In the genomic region with DNA sequence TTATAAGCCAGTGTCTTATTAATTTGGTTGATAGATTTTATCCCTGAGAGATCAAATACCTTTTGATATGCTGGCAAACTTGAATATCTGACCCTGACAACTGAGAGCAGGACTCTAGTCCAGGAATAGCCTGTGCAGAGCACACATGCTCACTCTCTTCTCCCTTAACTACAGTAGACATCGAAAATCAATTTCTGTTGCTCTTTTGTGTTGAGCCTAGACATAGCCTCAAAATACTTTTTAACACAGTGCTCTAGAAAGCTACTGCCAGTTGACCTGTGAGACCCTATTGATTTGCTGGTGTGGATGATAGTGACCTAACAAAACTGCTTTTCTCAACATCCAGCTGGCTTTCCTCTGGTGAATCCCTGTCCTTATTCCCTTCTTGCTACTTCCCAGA, we compare ENCODE assay signal across 8 cellular contexts.
"Had no signal": no experiment of that assay in that cellular context is flagged by ENCODE, and none has a peak within 500 bp of the region (broad histone marks: within the 10 kb centered on the region; RNA-seq: fewer than 3 reads in every experiment).

No MANE protein-coding gene starts in this region.

- H3K27ac ChIP-seq: KMS-11 had no signal

- FAIRE-seq: H1, H54, HTR-8/SVneo had no signal

- H2AFZ ChIP-seq: GM23338 had no signal

- H3K9ac ChIP-seq: KMS-11 had no signal

- H3K4me3 ChIP-seq: GM23338 had no signal

- DNase-seq: H9, HCEC 1CT, KBM-7 had no signal

- ATAC-seq: GM23338 had no signal

- H3K4me2 ChIP-seq: GM23338, KMS-11 had no signal
